3 cellular contexts compared by ENCODE assay signal in the genomic region with DNA sequence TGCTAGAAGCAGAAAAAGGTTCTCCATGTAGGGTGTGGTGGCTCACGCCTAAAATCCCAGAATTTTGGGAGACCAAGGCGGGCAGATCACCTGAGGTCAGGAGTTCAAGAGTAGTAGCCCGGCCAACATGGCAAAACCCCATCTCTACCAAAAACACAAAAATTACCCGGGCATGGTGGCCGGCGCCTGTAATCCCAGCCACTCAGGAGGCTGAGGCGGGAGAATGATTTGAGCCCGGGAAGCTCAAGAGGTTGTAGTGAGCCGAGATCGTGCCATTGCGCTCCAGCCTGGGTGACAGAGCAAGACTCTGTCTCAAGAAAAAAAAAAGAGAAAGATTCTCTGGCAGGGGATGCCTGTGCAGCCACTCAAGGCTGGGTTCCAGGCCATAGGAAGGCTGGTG.
"Had no signal": no experiment of that assay in that cellular context is flagged by ENCODE, and none has a peak within 500 bp of the region (broad histone marks: within the 10 kb centered on the region; RNA-seq: fewer than 3 reads in every experiment).

No MANE protein-coding gene starts in this region.

- ATAC-seq: GM12878 had no signal

- DNase-seq: GDM1, GF-D8 had no signal
